ENCODE assay signal across 33 cellular contexts in genomic region chr4:99712530-99712929, GRCh38. TPM values are rescaled to one million over a fixed set of nuclear protein-coding genes. Genes with fewer than 3 reads are reported as not detected.
"Had no signal": no experiment of that assay in that cellular context is flagged by ENCODE, and none has a peak within 500 bp of the region (broad histone marks: within the 10 kb centered on the region; RNA-seq: fewer than 3 reads in every experiment).

No MANE protein-coding gene starts in this region.

- ATAC-seq: naive thymus-derived CD8-positive, alpha-beta T cell; natural killer cell treated with Interleukin-12 subunit alpha and Interleukin-12 subunit beta and Interleukin-15 and Interleukin-18, amount 100 ng/mL, for 72 hours; psoas muscle; right cardiac atrium; stimulated activated memory B cell treated with anti-CD40 and anti-IgM and Interleukin-4, amounts not matched to agents 10 μg/mL and 1 μg/mL and 100 μg/mL, for 72 hours; stimulated activated naive CD8-positive, alpha-beta T cell treated with anti-CD3 and anti-CD28 coated beads, Interleukin-15, amount 100 ng/mL, for 72 hours; stimulated activated naive CD8-positive, alpha-beta T cell treated with anti-CD3 and anti-CD28 coated beads, Interleukin-15, Interleukin-2, amounts not matched to agents 100 U/mL and 50 U/mL, for 24 hours; upper lobe of right lung had no signal

- H2AFZ ChIP-seq: parathyroid adenoma had no signal

- H3K9me3 ChIP-seq: neutrophil, psoas muscle, sigmoid colon, spleen, suprapubic skin, testis, tibial artery, transverse colon, upper lobe of right lung, vagina had no signal

- H3K27me3 ChIP-seq: neutrophil, right lobe of liver, sigmoid colon, spleen, suprapubic skin, testis, tibial artery, transverse colon, upper lobe of right lung, vagina had no signal

- H3K79me2 ChIP-seq: parathyroid adenoma had no signal

- FAIRE-seq: small intestine had no signal

- H3K36me3 ChIP-seq: neutrophil, right lobe of liver, sigmoid colon, spleen, suprapubic skin, tibial artery, transverse colon, upper lobe of right lung, vagina had no signal

- H3K4me3 ChIP-seq: psoas muscle, right lobe of liver, sigmoid colon, spleen, suprapubic skin, testis, tibial artery, transverse colon, upper lobe of right lung, vagina had no signal

- H3K27ac ChIP-seq: neutrophil, parathyroid adenoma, psoas muscle, right lobe of liver, sigmoid colon, spleen, suprapubic skin, testis, tibial artery, transverse colon, upper lobe of right lung, vagina had no signal

- H3K9ac ChIP-seq: parathyroid adenoma had no signal

- DNase-seq: naive B cell; naive thymus-derived CD8-positive, alpha-beta T cell; nephron progenitor cell; nucleus accumbens; posterior cingulate gyrus; psoas muscle; right cardiac atrium; right lobe of liver; sigmoid colon; small intestine; spleen; stimulated activated CD4-positive, alpha-beta T cell treated with anti-CD3 and anti-CD28 coated beads, Interleukin-12 subunit alpha, Interleukin-12 subunit beta, amount 100 ng/mL, for 4 hours; stimulated activated CD4-positive, alpha-beta T cell treated with anti-CD3 and anti-CD28 coated beads, Interleukin-1b, Interleukin-23, amount 100 ng/mL, for 48 hours; stimulated activated CD4-positive, alpha-beta T cell treated with anti-CD3 and anti-CD28 coated beads, Interleukin-4, amount 100 ng/mL, for 1 hour; stimulated activated CD4-positive, alpha-beta T cell treated with anti-CD3 and anti-CD28 coated beads, Interleukin-4, amount 100 ng/mL, for 4 hours; stimulated activated CD8-positive, alpha-beta memory T cell treated with anti-CD3 and anti-CD28 coated beads, Interleukin-4, amount 100 ng/mL, for 48 hours; stimulated activated naive CD4-positive, alpha-beta T cell; stimulated activated naive CD8-positive, alpha-beta T cell treated with anti-CD3 and anti-CD28 coated beads, Interleukin-15, amount 100 ng/mL, for 72 hours; stimulated activated naive CD8-positive, alpha-beta T cell treated with anti-CD3 and anti-CD28 coated beads, Interleukin-15, Interleukin-2, amounts not matched to agents 100 U/mL and 50 U/mL, for 24 hours; substantia nigra; testis; tibial artery; transverse colon; upper lobe of right lung had no signal

- H3K4me1 ChIP-seq: parathyroid adenoma, spleen, suprapubic skin, testis, tibial artery, transverse colon, upper lobe of right lung, vagina had no signal

RNA-seq across cellular contexts. Expression of gene C4orf54, which starts 54.9 kb away (rescaled TPM):
- total RNA-seq: naive thymus-derived CD8-positive, alpha-beta T cell; natural killer cell treated with Interleukin-12 subunit alpha and Interleukin-12 subunit beta and Interleukin-15 and Interleukin-18, amount 100 ng/mL, for 72 hours; omental fat pad; osteocyte; progenitor cell of endocrine pancreas; suprapubic skin; transverse colon; upper lobe of right lung; vagina had no signal
- polyA plus RNA-seq: naive thymus-derived CD8-positive, alpha-beta T cell had no signal
